ENCODE assay signal across 1 cellular context in genomic region chr5:77032635-77033034, GRCh38.
TF ChIP-seq lines count a peak whose summit lies in the region.

No MANE protein-coding gene starts in this region.

TF ChIP-seq in K562, 482 proteins besides CTCF, POLR2A, EP300 and RAD21:
- no peak for TF ChIP-seq HDAC2 (IDR thresholded peaks at IDR 0.05)
- TF ChIP-seq MAFG (tag; conservative IDR thresholded peaks at IDR 0.05), result peak; percentile 33; the same call in 1 of the 2 replicates
- TF ChIP-seq C11orf30 (IDR thresholded peaks at IDR 0.05; ENCODE audit: low read depth), result peak; percentile 38; the same call in 1 of the 2 replicates
- peak; percentile 69 for TF ChIP-seq ZNF316 (IDR thresholded peaks at IDR 0.05)
